40 cellular contexts compared by ENCODE assay signal in the genomic region with DNA sequence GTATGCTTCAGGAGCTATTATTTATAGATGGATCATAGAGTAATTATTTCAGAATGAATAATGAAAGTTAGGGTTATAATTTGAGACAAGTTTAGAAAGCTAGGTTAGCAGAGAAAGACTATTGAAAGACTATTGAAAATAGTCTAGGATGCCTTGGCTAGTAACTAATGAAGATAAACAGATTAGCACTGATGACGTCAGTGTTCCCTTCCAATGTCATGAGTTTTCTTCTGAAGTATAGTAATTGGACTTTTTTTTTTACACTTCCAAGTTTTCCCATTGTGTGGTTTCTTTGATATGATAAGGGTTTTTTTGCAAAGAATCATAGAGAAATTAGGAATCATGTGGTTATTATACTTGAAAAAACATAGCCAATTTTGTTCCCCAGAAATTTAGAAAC.
"Had no signal": no experiment of that assay in that cellular context is flagged by ENCODE, and none has a peak within 500 bp of the region (broad histone marks: within the 10 kb centered on the region; RNA-seq: fewer than 3 reads in every experiment).

No MANE protein-coding gene starts in this region.

- FAIRE-seq: astrocyte, bronchial epithelial cell had no signal

- H3K4me1 ChIP-seq: adrenal gland, ascending aorta, body of pancreas, breast epithelium had no signal

- H3K4me3 Mint-ChIP-seq: activated naive CD4-positive, alpha-beta T cell treated with anti-CD3 and anti-CD28 coated beads for 36 hours; activated naive CD4-positive, alpha-beta T cell treated with anti-CD3 and anti-CD28 coated beads, Interleukin-2, amount 10 ng/mL, durations not matched to agents 7 days and 5 days; activated naive CD4-positive, alpha-beta T cell treated with anti-CD3 and anti-CD28 coated beads, Interleukin-2, amount 50 U/mL, for 24 hours; activated naive CD8-positive, alpha-beta T cell; activated naive CD8-positive, alpha-beta T cell treated with anti-CD3 and anti-CD28 coated beads for 36 hours; activated naive CD8-positive, alpha-beta T cell treated with anti-CD3 and anti-CD28 coated beads, Interleukin-2, amount 10 ng/mL, durations not matched to agents 7 days and 5 days; activated naive CD8-positive, alpha-beta T cell treated with anti-CD3 and anti-CD28 coated beads, Interleukin-2, amount 50 U/mL, for 24 hours; activated T-cell treated with anti-CD3 and anti-CD28 coated beads, Interleukin-2, amount 50 U/mL, for 24 hours; activated T-cell treated with anti-CD3 and anti-CD28 coated beads, Interleukin-2, amount 50 U/mL, for 4 hours; activated T-cell treated with anti-CD3 and anti-CD28 coated beads, Interleukin-2, amount 50 U/mL, for 72 hours; activated T-helper 1 cell treated with anti-CD3 and anti-CD28 coated beads, Interleukin-12 subunit alpha, Interleukin-12 subunit beta, Interleukin-2, Interleukin-4 antibody, amounts not matched to agents 30 ng/mL and 10 ng/mL and 1 ng/mL, durations not matched to agents 14 hours and 24 hours and 36 hours; activated T-helper 17 cell treated with anti-CD3 and anti-CD28 coated beads, Interleukin-2, amount 50 U/mL, for 72 hours; brain; central memory CD8-positive, alpha-beta T cell had no signal

- H3K36me3 ChIP-seq: adrenal gland, ascending aorta, brain microvascular endothelial cell, breast epithelium, cardiac muscle cell had no signal

- ATAC-seq: activated naive CD4-positive, alpha-beta T cell treated with anti-CD3 and anti-CD28 coated beads, Interleukin-2, amount 50 U/mL, for 72 hours; activated naive CD8-positive, alpha-beta T cell treated with anti-CD3 and anti-CD28 coated beads, Interleukin-2, amount 50 U/mL, for 24 hours; activated T-cell treated with anti-CD3 and anti-CD28 coated beads, Interleukin-2, amount 50 U/mL, for 4 hours; activated T-cell treated with anti-CD3 and anti-CD28 coated beads, Interleukin-2, amount 50 U/mL, for 72 hours; activated T-helper 17 cell treated with anti-CD3 and anti-CD28 coated beads, Interleukin-2, amount 50 U/mL, for 72 hours; body of pancreas had no signal

- H3K9me3 Mint-ChIP-seq: activated naive CD4-positive, alpha-beta T cell treated with anti-CD3 and anti-CD28 coated beads for 36 hours; activated naive CD4-positive, alpha-beta T cell treated with anti-CD3 and anti-CD28 coated beads, Interleukin-2, amount 10 ng/mL, durations not matched to agents 7 days and 5 days; activated naive CD8-positive, alpha-beta T cell treated with anti-CD3 and anti-CD28 coated beads for 36 hours; activated T-cell treated with anti-CD3 and anti-CD28 coated beads, Interleukin-2, amount 50 U/mL, for 24 hours; activated T-cell treated with anti-CD3 and anti-CD28 coated beads, Interleukin-2, amount 50 U/mL, for 4 hours; activated T-helper 1 cell treated with anti-CD3 and anti-CD28 coated beads, Interleukin-12 subunit alpha, Interleukin-12 subunit beta, Interleukin-2, Interleukin-4 antibody, amounts not matched to agents 30 ng/mL and 10 ng/mL and 1 ng/mL, durations not matched to agents 14 hours and 24 hours and 36 hours; activated T-helper 2 cell treated with anti-CD3 and anti-CD28 coated beads, Interferon-gamma antibody, Interleukin-2, Interleukin-4, amounts not matched to agents 10 μg/mL and 5 μg/mL and 100 μg/mL, durations not matched to agents 14 hours and 24 hours and 36 hours; brain had no signal

- DNase-seq: activated effector memory CD4-positive, alpha-beta T cell treated with anti-CD3 and anti-CD28 coated beads, Interleukin-2, amount 50 U/mL, for 16 hours; activated effector memory CD4-positive, alpha-beta T cell treated with Interleukin-2 at 50 U/mL for 16 hours; activated gamma-delta T cell; activated gamma-delta T cell treated with Interleukin-2 at 50 U/mL for 16 hours; activated naive CD4-positive, alpha-beta T cell; activated naive CD4-positive, alpha-beta T cell treated with anti-CD3 and anti-CD28 coated beads for 36 hours; activated naive CD4-positive, alpha-beta T cell treated with anti-CD3 and anti-CD28 coated beads, Interleukin-2, amount 10 ng/mL, durations not matched to agents 7 days and 5 days; activated naive CD4-positive, alpha-beta T cell treated with anti-CD3 and anti-CD28 coated beads, Interleukin-2, amount 50 U/mL, for 16 hours; activated naive CD4-positive, alpha-beta T cell treated with Interleukin-2 at 50 U/mL for 16 hours; activated naive CD8-positive, alpha-beta T cell treated with anti-CD3 and anti-CD28 coated beads for 36 hours; activated naive CD8-positive, alpha-beta T cell treated with anti-CD3 and anti-CD28 coated beads, Interleukin-2, amount 10 ng/mL, durations not matched to agents 7 days and 5 days; activated naive CD8-positive, alpha-beta T cell treated with anti-CD3 and anti-CD28 coated beads, Interleukin-2, amount 50 U/mL, for 24 hours; activated T-cell treated with anti-CD3 and anti-CD28 coated beads, Interleukin-2, amount 50 U/mL, for 1 hour; activated T-cell treated with anti-CD3 and anti-CD28 coated beads, Interleukin-2, amount 50 U/mL, for 24 hours; activated T-cell treated with anti-CD3 and anti-CD28 coated beads, Interleukin-2, amount 50 U/mL, for 4 hours; activated T-cell treated with anti-CD3 and anti-CD28 coated beads, Interleukin-2, amount 50 U/mL, for 48 hours; activated T-cell treated with anti-CD3 and anti-CD28 coated beads, Interleukin-2, amount 50 U/mL, for 72 hours; adrenal gland; amniotic stem cell; amygdala; anterior cingulate cortex; aorta; body of pancreas; brain microvascular endothelial cell; caudate nucleus; central memory CD4-positive, alpha-beta T cell; cerebellar nuclear complex had no signal

- H3K27me3 Mint-ChIP-seq: activated naive CD4-positive, alpha-beta T cell treated with anti-CD3 and anti-CD28 coated beads, Interleukin-2, amount 10 ng/mL, durations not matched to agents 7 days and 5 days; activated naive CD4-positive, alpha-beta T cell treated with anti-CD3 and anti-CD28 coated beads, Interleukin-2, amount 50 U/mL, for 24 hours; activated naive CD8-positive, alpha-beta T cell; activated naive CD8-positive, alpha-beta T cell treated with anti-CD3 and anti-CD28 coated beads for 36 hours; activated naive CD8-positive, alpha-beta T cell treated with anti-CD3 and anti-CD28 coated beads, Interleukin-2, amount 10 ng/mL, durations not matched to agents 7 days and 5 days; activated naive CD8-positive, alpha-beta T cell treated with anti-CD3 and anti-CD28 coated beads, Interleukin-2, amount 50 U/mL, for 24 hours; activated T-cell treated with anti-CD3 and anti-CD28 coated beads, Interleukin-2, amount 50 U/mL, for 24 hours; activated T-helper 17 cell treated with anti-CD3 and anti-CD28 coated beads, Interleukin-2, amount 50 U/mL, for 72 hours; brain; central memory CD8-positive, alpha-beta T cell had no signal

- H3K27ac Mint-ChIP-seq: activated naive CD4-positive, alpha-beta T cell treated with anti-CD3 and anti-CD28 coated beads for 36 hours; activated naive CD4-positive, alpha-beta T cell treated with anti-CD3 and anti-CD28 coated beads, Interleukin-2, amount 10 ng/mL, durations not matched to agents 7 days and 5 days; activated naive CD4-positive, alpha-beta T cell treated with anti-CD3 and anti-CD28 coated beads, Interleukin-2, amount 50 U/mL, for 24 hours; activated naive CD4-positive, alpha-beta T cell treated with anti-CD3 and anti-CD28 coated beads, Interleukin-2, amount 50 U/mL, for 72 hours; activated naive CD8-positive, alpha-beta T cell; activated naive CD8-positive, alpha-beta T cell treated with anti-CD3 and anti-CD28 coated beads for 36 hours; activated naive CD8-positive, alpha-beta T cell treated with anti-CD3 and anti-CD28 coated beads, Interleukin-2, amount 10 ng/mL, durations not matched to agents 7 days and 5 days; activated naive CD8-positive, alpha-beta T cell treated with anti-CD3 and anti-CD28 coated beads, Interleukin-2, amount 50 U/mL, for 24 hours; activated T-cell treated with anti-CD3 and anti-CD28 coated beads, Interleukin-2, amount 50 U/mL, for 24 hours; activated T-cell treated with anti-CD3 and anti-CD28 coated beads, Interleukin-2, amount 50 U/mL, for 72 hours; activated T-helper 1 cell treated with anti-CD3 and anti-CD28 coated beads, Interleukin-12 subunit alpha, Interleukin-12 subunit beta, Interleukin-2, Interleukin-4 antibody, amounts not matched to agents 30 ng/mL and 10 ng/mL and 1 ng/mL, durations not matched to agents 14 hours and 24 hours and 36 hours; activated T-helper 17 cell treated with anti-CD3 and anti-CD28 coated beads, Interleukin-2, amount 50 U/mL, for 72 hours; activated T-helper 2 cell treated with anti-CD3 and anti-CD28 coated beads, Interferon-gamma antibody, Interleukin-2, Interleukin-4, amounts not matched to agents 10 μg/mL and 5 μg/mL and 100 μg/mL, durations not matched to agents 14 hours and 24 hours and 36 hours; brain had no signal

- H3K36me3 Mint-ChIP-seq: activated naive CD4-positive, alpha-beta T cell treated with anti-CD3 and anti-CD28 coated beads, Interleukin-2, amount 10 ng/mL, durations not matched to agents 7 days and 5 days; activated naive CD4-positive, alpha-beta T cell treated with anti-CD3 and anti-CD28 coated beads, Interleukin-2, amount 50 U/mL, for 24 hours; activated naive CD4-positive, alpha-beta T cell treated with anti-CD3 and anti-CD28 coated beads, Interleukin-2, amount 50 U/mL, for 72 hours; activated naive CD8-positive, alpha-beta T cell; activated naive CD8-positive, alpha-beta T cell treated with anti-CD3 and anti-CD28 coated beads for 36 hours; activated naive CD8-positive, alpha-beta T cell treated with anti-CD3 and anti-CD28 coated beads, Interleukin-2, amount 10 ng/mL, durations not matched to agents 7 days and 5 days; brain had no signal

- H3K27ac ChIP-seq: adrenal gland, ascending aorta, body of pancreas, brain microvascular endothelial cell, breast epithelium, cardiac muscle cell had no signal

- H3K27me3 ChIP-seq: adrenal gland, ascending aorta, body of pancreas, brain microvascular endothelial cell, breast epithelium, cardiac muscle cell had no signal

- H3K9me3 ChIP-seq: adrenal gland, ascending aorta, body of pancreas, breast epithelium had no signal

- H3K4me1 Mint-ChIP-seq: activated naive CD4-positive, alpha-beta T cell treated with anti-CD3 and anti-CD28 coated beads, Interleukin-2, amount 10 ng/mL, durations not matched to agents 7 days and 5 days; activated naive CD4-positive, alpha-beta T cell treated with anti-CD3 and anti-CD28 coated beads, Interleukin-2, amount 50 U/mL, for 24 hours; activated naive CD8-positive, alpha-beta T cell treated with anti-CD3 and anti-CD28 coated beads for 36 hours; activated naive CD8-positive, alpha-beta T cell treated with anti-CD3 and anti-CD28 coated beads, Interleukin-2, amount 10 ng/mL, durations not matched to agents 7 days and 5 days; activated naive CD8-positive, alpha-beta T cell treated with anti-CD3 and anti-CD28 coated beads, Interleukin-2, amount 50 U/mL, for 24 hours; activated T-helper 17 cell treated with anti-CD3 and anti-CD28 coated beads, Interleukin-2, amount 50 U/mL, for 72 hours; central memory CD8-positive, alpha-beta T cell had no signal

- H3K4me3 ChIP-seq: adrenal gland, ascending aorta, body of pancreas, breast epithelium, cardiac muscle cell had no signal
